10 cellular contexts compared by ENCODE assay signal in genomic region chr11:61793829-61794204, GRCh38. TPM values are rescaled to one million over a fixed set of nuclear protein-coding genes. Genes with fewer than 3 reads are reported as not detected.
A peak's percentile ranks its signal among the peaks of the same experiment; 100 is the strongest.
DNase-seq lines count a peak whose midpoint lies in the region; ATAC-seq and TF ChIP-seq lines count a peak whose summit lies in the region.
"Had no signal": no experiment of that assay in that cellular context is flagged by ENCODE, and none has a peak within 500 bp of the region (broad histone marks: within the 10 kb centered on the region; RNA-seq: fewer than 3 reads in every experiment).

No MANE protein-coding gene starts in this region.

- H3K4me3 Mint-ChIP-seq in activated naive CD4-positive, alpha-beta T cell treated with anti-CD3 and anti-CD28 coated beads, Interleukin-2, amount 50 U/mL, for 24 hours, result peak overlapping the region; percentile 93
- H3K4me3 Mint-ChIP-seq in T-helper 17 cell, result no peak overlapping the region
- peak overlapping the region; percentile 89 to 92 for H3K4me3 Mint-ChIP-seq in stimulated activated naive CD8-positive, alpha-beta T cell treated with anti-CD3 and anti-CD28 coated beads, Interleukin-15, amount 100 ng/mL, for 72 hours

- H3K27me3 Mint-ChIP-seq in activated naive CD4-positive, alpha-beta T cell treated with anti-CD3 and anti-CD28 coated beads, Interleukin-2, amount 50 U/mL, for 24 hours, result no peaks in the 10 kb centered on the region
- H3K27me3 Mint-ChIP-seq in T-helper 17 cell, result no peaks in the 10 kb centered on the region
- H3K27me3 Mint-ChIP-seq in stimulated activated naive CD8-positive, alpha-beta T cell treated with anti-CD3 and anti-CD28 coated beads, Interleukin-15, amount 100 ng/mL, for 72 hours, result no peaks in the 10 kb centered on the region

- in situ Hi-C loops in ACHN (cut with HindIII; ENCODE audit: low pct_ligation_motif_present, low pct_unique_long_range_greater_than_20kb, low sequenced_read_pairs), result no loop called here

- peak overlapping the region; percentile 65 for H3K27ac Mint-ChIP-seq in activated naive CD4-positive, alpha-beta T cell treated with anti-CD3 and anti-CD28 coated beads, Interleukin-2, amount 50 U/mL, for 24 hours
- H3K27ac Mint-ChIP-seq in T-helper 17 cell, result peak overlapping the region; percentile 99
- H3K27ac Mint-ChIP-seq in stimulated activated naive CD8-positive, alpha-beta T cell treated with anti-CD3 and anti-CD28 coated beads, Interleukin-15, amount 100 ng/mL, for 72 hours, result peak overlapping the region; percentile 27 to 92

- H3K9me3 ChIP-seq in T-helper 17 cell (ENCODE audit: control insufficient read depth, low read length, poor library complexity, severe bottlenecking), result no peaks in the 10 kb centered on the region
- H3K9me3 ChIP-seq: body of pancreas had no signal

- intact Hi-C loops in cardiac septum (cut with DNase I), result no loop called here

- H3K9me3 Mint-ChIP-seq in activated naive CD4-positive, alpha-beta T cell treated with anti-CD3 and anti-CD28 coated beads, Interleukin-2, amount 50 U/mL, for 24 hours, result no peaks in the 10 kb centered on the region
- H3K9me3 Mint-ChIP-seq in stimulated activated naive CD8-positive, alpha-beta T cell treated with anti-CD3 and anti-CD28 coated beads, Interleukin-15, amount 100 ng/mL, for 72 hours, result no peaks in the 10 kb centered on the region

- H3K4me1 Mint-ChIP-seq in activated naive CD4-positive, alpha-beta T cell treated with anti-CD3 and anti-CD28 coated beads, Interleukin-2, amount 50 U/mL, for 24 hours, result peaks cover 32% of the 10 kb centered on the region
- H3K4me1 Mint-ChIP-seq in T-helper 17 cell, result peaks cover 18% of the 10 kb centered on the region
- peaks cover 75% of the 10 kb centered on the region for H3K4me1 Mint-ChIP-seq in stimulated activated naive CD8-positive, alpha-beta T cell treated with anti-CD3 and anti-CD28 coated beads, Interleukin-15, amount 100 ng/mL, for 72 hours

- peak overlapping the region; percentile 92 to 93 for H3K4me3 ChIP-seq in foreskin fibroblast (ENCODE audit: low read depth in 1 of 2, low read length in 2 of 2)

- no peak for ATAC-seq in T-helper 17 cell
- ATAC-seq in stimulated activated naive CD8-positive, alpha-beta T cell treated with anti-CD3 and anti-CD28 coated beads, Interleukin-15, amount 100 ng/mL, for 72 hours, result no peak
- ATAC-seq: body of pancreas had no signal

- no peak for TF ChIP-seq CTCF in foreskin fibroblast (IDR thresholded peaks at IDR 0.05; ENCODE audit: low read depth, low read length)

- peaks cover 3% of the 10 kb centered on the region for H3K36me3 Mint-ChIP-seq in activated naive CD4-positive, alpha-beta T cell treated with anti-CD3 and anti-CD28 coated beads, Interleukin-2, amount 50 U/mL, for 24 hours
- no peaks in the 10 kb centered on the region for H3K36me3 Mint-ChIP-seq in T-helper 17 cell (ENCODE audit: low read depth)

- DNase-seq in activated naive CD4-positive, alpha-beta T cell treated with anti-CD3 and anti-CD28 coated beads, Interleukin-2, amount 50 U/mL, for 16 hours, result no peak
- DNase-seq in T-helper 17 cell (no peak), foreskin fibroblast (no peak), ACHN (no peak), cardiac septum (ENCODE audit: low spot score) (no peak)
- DNase-seq in stimulated activated naive CD8-positive, alpha-beta T cell treated with anti-CD3 and anti-CD28 coated beads, Interleukin-15, amount 100 ng/mL, for 72 hours, result no peak
- DNase-seq in stimulated activated CD4-positive, alpha-beta T cell treated with anti-CD3 and anti-CD28 coated beads, Interleukin-4, amount 100 ng/mL, for 4 hours, result no peak
- DNase-seq: DMS153 had no signal

RNA-seq across cellular contexts. Expression of gene FEN1, which starts 1.1 kb away (rescaled TPM):
- total RNA-seq in T-helper 17 cell, result 10 to 100 TPM in 1 of 2 donors, 1 to 10 TPM in 1; 9.7 to 13.0 TPM
- 5.8 TPM for total RNA-seq in cardiac septum

RNA-seq across cellular contexts. Expression of gene TMEM258, which starts 1.4 kb away (rescaled TPM):
- 10 to 100 TPM; 68.4 to 77.6 TPM for total RNA-seq in T-helper 17 cell
- 97.1 TPM for total RNA-seq in cardiac septum

RNA-seq across cellular contexts. Expression of gene FADS1, which starts 23.0 kb away (rescaled TPM):
- 1 to 10 TPM; 1.2 to 4.6 TPM for total RNA-seq in T-helper 17 cell
- 34.0 TPM for total RNA-seq in cardiac septum

RNA-seq across cellular contexts. Expression of gene FADS2, which starts 34.3 kb away (rescaled TPM):
- total RNA-seq in T-helper 17 cell, result 10 to 100 TPM in 1 of 2 donors, 1 to 10 TPM in 1; 5.2 to 15.7 TPM
- 25.8 TPM for total RNA-seq in cardiac septum

RNA-seq across cellular contexts. Expression of gene MYRF, which starts 41.4 kb away (rescaled TPM):
- 1 to 10 TPM in 1 of 2 donors, under 1 TPM in 1; 0.47 to 1.5 TPM for total RNA-seq in T-helper 17 cell
- 0.27 TPM for total RNA-seq in cardiac septum
